Comparison of ENCODE assay signal across 19 cellular contexts in the genomic region with DNA sequence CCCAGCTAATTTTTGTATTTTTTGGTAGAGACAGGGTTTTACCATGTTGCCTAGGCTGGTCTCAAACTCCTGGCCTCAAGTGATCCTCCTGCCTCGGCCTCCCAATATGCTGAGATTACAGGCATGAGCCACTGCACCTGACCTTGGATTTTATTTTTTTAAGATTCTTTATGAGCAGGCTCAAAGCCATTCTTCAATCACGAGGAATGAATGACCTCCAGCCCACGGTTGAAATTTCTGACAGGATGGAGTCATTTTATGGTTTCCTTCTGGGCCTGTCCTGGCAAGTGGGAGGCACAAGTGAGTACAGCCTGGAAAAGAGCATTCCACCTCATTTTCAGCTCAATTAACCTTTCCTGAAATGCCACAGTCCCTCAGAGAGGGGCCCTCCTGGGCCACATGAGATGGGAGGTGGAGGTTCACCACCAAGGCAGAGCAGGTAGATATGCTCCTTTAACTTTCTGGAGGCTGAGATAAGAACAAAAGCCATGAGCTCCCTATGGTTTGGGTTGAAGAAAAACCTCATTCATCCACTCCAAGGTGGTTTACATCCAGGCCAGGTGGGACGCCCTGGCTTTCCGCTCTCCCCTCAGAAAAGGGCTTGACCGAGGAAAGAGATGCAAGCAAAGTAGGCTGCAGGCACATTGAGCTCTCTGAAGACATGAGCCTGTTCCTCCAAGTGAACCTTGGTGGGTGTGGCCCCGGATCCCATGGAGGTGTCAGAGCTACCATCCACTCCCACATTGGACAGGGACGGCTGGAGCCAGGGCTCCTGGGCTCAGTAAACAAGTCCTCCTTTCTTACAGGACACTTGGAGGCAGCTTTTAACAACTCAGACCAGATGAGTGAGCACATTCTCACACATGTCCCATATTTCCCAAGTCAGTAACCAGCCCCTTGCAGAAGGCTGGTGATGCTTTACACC.
"Had no signal": no experiment of that assay in that cellular context is flagged by ENCODE, and none has a peak within 500 bp of the region (broad histone marks: within the 10 kb centered on the region; RNA-seq: fewer than 3 reads in every experiment).

No MANE protein-coding gene starts in this region.

- H3K9me3 ChIP-seq: esophagus squamous epithelium, neutrophil, tibial artery had no signal

- H3K4me1 ChIP-seq: spleen had no signal

- H3K4me3 Mint-ChIP-seq: immature natural killer cell; naive thymus-derived CD8-positive, alpha-beta T cell; stimulated activated memory B cell treated with anti-CD40 and anti-IgM and Interleukin-4, amounts not matched to agents 10 μg/mL and 1 μg/mL and 100 μg/mL, for 72 hours; stimulated activated naive CD8-positive, alpha-beta T cell treated with anti-CD3 and anti-CD28 coated beads, Interleukin-15, Interleukin-2, amounts not matched to agents 100 ng/mL and 50 ng/mL, for 24 hours had no signal

- H3K4me1 Mint-ChIP-seq: immature natural killer cell; naive thymus-derived CD8-positive, alpha-beta T cell; stimulated activated memory B cell treated with anti-CD40 and anti-IgM and Interleukin-4, amounts not matched to agents 10 μg/mL and 1 μg/mL and 100 μg/mL, for 72 hours had no signal

- FAIRE-seq: endometrium, urothelium cell line had no signal

- H3K4me3 ChIP-seq: dorsolateral prefrontal cortex, esophagus squamous epithelium, spleen, tibial artery had no signal

- H3K36me3 Mint-ChIP-seq: immature natural killer cell; naive thymus-derived CD8-positive, alpha-beta T cell; stimulated activated memory B cell treated with anti-CD40 and anti-IgM and Interleukin-4, amounts not matched to agents 10 μg/mL and 1 μg/mL and 100 μg/mL, for 72 hours had no signal

- H3K27me3 Mint-ChIP-seq: naive thymus-derived CD8-positive, alpha-beta T cell; stimulated activated memory B cell treated with anti-CD40 and anti-IgM and Interleukin-4, amounts not matched to agents 10 μg/mL and 1 μg/mL and 100 μg/mL, for 72 hours had no signal

- ATAC-seq: naive thymus-derived CD8-positive, alpha-beta T cell; sciatic nerve; stimulated activated memory B cell treated with anti-CD40 and anti-IgM and Interleukin-4, amounts not matched to agents 10 μg/mL and 1 μg/mL and 100 μg/mL, for 72 hours had no signal

- DNase-seq: cortex of kidney; dorsolateral prefrontal cortex; effector CD8-positive, alpha-beta T cell; esophagus squamous epithelium; foreskin fibroblast; immature natural killer cell; naive thymus-derived CD8-positive, alpha-beta T cell; posterior cingulate gyrus; spleen; stimulated activated CD4-positive, alpha-beta T cell treated with anti-CD3 and anti-CD28 coated beads, Interleukin-15, amount 100 ng/mL, for 24 hours; stimulated activated CD4-positive, alpha-beta T cell treated with anti-CD3 and anti-CD28 coated beads, Interleukin-1b, Interleukin-23, amount 100 ng/mL, for 48 hours; stimulated activated CD4-positive, alpha-beta T cell treated with anti-CD3 and anti-CD28 coated beads, Interleukin-4, amount 100 ng/mL, for 24 hours; tibial artery had no signal

- H3K27ac ChIP-seq: dorsolateral prefrontal cortex, esophagus squamous epithelium, neutrophil, spleen, tibial artery had no signal

- H3K27ac Mint-ChIP-seq: immature natural killer cell; naive thymus-derived CD8-positive, alpha-beta T cell; stimulated activated memory B cell treated with anti-CD40 and anti-IgM and Interleukin-4, amounts not matched to agents 10 μg/mL and 1 μg/mL and 100 μg/mL, for 72 hours; stimulated activated naive CD8-positive, alpha-beta T cell treated with anti-CD3 and anti-CD28 coated beads, Interleukin-15, Interleukin-2, amounts not matched to agents 100 ng/mL and 50 ng/mL, for 24 hours had no signal

- H3K36me3 ChIP-seq: esophagus squamous epithelium, neutrophil, spleen, tibial artery had no signal

- H3K27me3 ChIP-seq: neutrophil, spleen, tibial artery had no signal
